In the genomic region with DNA sequence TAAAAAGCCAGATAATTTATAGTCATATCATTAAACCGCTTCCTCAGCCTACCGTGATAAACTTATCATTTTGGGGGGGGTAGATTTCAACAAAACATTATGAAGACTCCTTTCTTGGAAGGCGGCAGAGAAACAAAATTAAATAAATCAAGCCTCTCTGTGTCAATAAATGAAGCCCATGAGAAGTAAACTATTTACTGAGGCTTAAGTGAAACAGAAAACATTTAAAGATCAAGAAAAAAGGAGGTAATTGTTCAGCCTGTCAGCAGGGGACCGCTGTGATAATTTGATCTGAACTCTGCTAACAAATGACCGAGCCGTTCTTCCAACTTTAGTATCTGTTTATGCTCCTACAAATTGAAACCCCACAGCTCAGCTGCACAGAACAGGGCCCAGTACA, we compare ENCODE assay signal across 18 cellular contexts.
A peak's percentile ranks its signal among the peaks of the same experiment; 100 is the strongest.
DNase-seq lines count a peak whose midpoint lies in the region; TF ChIP-seq lines count a peak whose summit lies in the region.
"Had no signal": no experiment of that assay in that cellular context is flagged by ENCODE, and none has a peak within 500 bp of the region (broad histone marks: within the 10 kb centered on the region; RNA-seq: fewer than 3 reads in every experiment).

No MANE protein-coding gene starts in this region.

- H3K9me3 ChIP-seq in mesenchymal stem cell (ENCODE audit: control insufficient read depth, low read length) (no peaks in the 10 kb centered on the region), left ventricle myocardium inferior (replicated peaks) (no peaks in the 10 kb centered on the region)
- H3K9me3 ChIP-seq: BLaER1, SJCRH30 had no signal

- H3K4ac ChIP-seq in mesenchymal stem cell (ENCODE audit: low read depth in 1 of 2, low read length in 2 of 2), result no peak overlapping the region

- H2BK120ac ChIP-seq in mesenchymal stem cell (ENCODE audit: low read depth, low read length), result no peak overlapping the region

- H4K91ac ChIP-seq in mesenchymal stem cell (ENCODE audit: low read length), result no peak overlapping the region

- H2BK12ac ChIP-seq in mesenchymal stem cell (ENCODE audit: low read length in 2 of 2), result no peak overlapping the region

- no peak overlapping the region for H3K14ac ChIP-seq in mesenchymal stem cell (ENCODE audit: low read length in 2 of 2)

- peak overlapping the region; percentile 45 for H3K9ac ChIP-seq in mesenchymal stem cell (ENCODE audit: low read length)
- H3K9ac ChIP-seq: BLaER1 had no signal

- H2BK5ac ChIP-seq in mesenchymal stem cell (ENCODE audit: low read depth, low read length, poor library complexity, severe bottlenecking), result no peak overlapping the region

- H3K18ac ChIP-seq in mesenchymal stem cell (ENCODE audit: low read depth in 1 of 2, low read length in 2 of 2), result no peak overlapping the region

- H2AK5ac ChIP-seq in mesenchymal stem cell (ENCODE audit: low read length, severe bottlenecking), result no peak overlapping the region

- peaks cover 0 to 9% of the 10 kb centered on the region in 2 experiments for H3K27me3 ChIP-seq in mesenchymal stem cell (ENCODE audit: control insufficient read depth in 1 of 2, insufficient read depth in 1 of 2, low read length in 2 of 2)
- H3K27me3 ChIP-seq in left ventricle myocardium inferior (ENCODE audit: low read depth), result no peaks in the 10 kb centered on the region
- H3K27me3 ChIP-seq: BLaER1 had no signal

- H4K8ac ChIP-seq in mesenchymal stem cell (ENCODE audit: low read length), result no peak overlapping the region

- H3K36me3 ChIP-seq in mesenchymal stem cell (ENCODE audit: control insufficient read depth in 1 of 2, insufficient read depth in 2 of 2, low read depth in 1 of 2, low read length in 2 of 2), result no peaks in the 10 kb centered on the region
- no peaks in the 10 kb centered on the region for H3K36me3 ChIP-seq in left ventricle myocardium inferior
- H3K36me3 ChIP-seq: BLaER1, SJCRH30 had no signal

- no peak overlapping the region for H3K4me2 ChIP-seq in mesenchymal stem cell (ENCODE audit: low read length, poor library complexity, severe bottlenecking)
- H3K4me2 ChIP-seq: BLaER1 had no signal

- no peak for TF ChIP-seq CTCF in left ventricle myocardium inferior (IDR thresholded peaks at IDR 0.05; ENCODE audit: borderline replicate concordance)

- H3K27ac ChIP-seq in mesenchymal stem cell (ENCODE audit: low read length, poor library complexity, severe bottlenecking) (no peak overlapping the region), left ventricle myocardium inferior (replicated peaks) (no peak overlapping the region)
- H3K27ac ChIP-seq: 22Rv1, BLaER1, SJCRH30 had no signal

- H3K4me3 ChIP-seq in mesenchymal stem cell (ENCODE audit: insufficient read depth in 1 of 2, low read depth in 1 of 2, low read length in 2 of 2) (no peak overlapping the region), left ventricle myocardium inferior (no peak overlapping the region)
- H3K4me3 ChIP-seq: BLaER1, SJCRH30 had no signal

- WGBS in mesenchymal stem cell, result 84% methylated on average over 3 of the region's 6 CpGs

- H3K23ac ChIP-seq in mesenchymal stem cell (ENCODE audit: low read length in 2 of 2), result no peak overlapping the region

- H3K79me1 ChIP-seq in mesenchymal stem cell (replicated peaks; ENCODE audit: low read length, poor library complexity, severe bottlenecking), result no peaks in the 10 kb centered on the region

- intact Hi-C loops in left ventricle myocardium inferior (cut with micrococcal nuclease), result no loop called here

- no peaks in the 10 kb centered on the region for H3K4me1 ChIP-seq in mesenchymal stem cell (ENCODE audit: control insufficient read depth, insufficient read depth, low read depth, low read length)
- no peaks in the 10 kb centered on the region for H3K4me1 ChIP-seq in left ventricle myocardium inferior
- H3K4me1 ChIP-seq: SJCRH30 had no signal

- H2BK15ac ChIP-seq in mesenchymal stem cell (ENCODE audit: low read depth, poor library complexity, severe bottlenecking), result no peak overlapping the region

- DNase-seq in NCI-H1092 treated with DMSO at 0.1 percent for 48 hours (lab: John Stamatoyannopoulos, UW), result peak; percentile 9
- DNase-seq in NCI-H1092 (lab: John Stamatoyannopoulos, UW), result no peak
- peak; percentile 51 for DNase-seq in NCI-H748 (lab: John Stamatoyannopoulos, UW; ENCODE audit: unreplicated experiment)
- DNase-seq in mesenchymal stem cell, result no peak
- peak; percentile 33 for DNase-seq in retina
- no peak for DNase-seq in NCI-H345 (lab: John Stamatoyannopoulos, UW)
- no peak for DNase-seq in left ventricle myocardium inferior
- no peak for DNase-seq in DMS 273 treated with DMSO at 0.1 percent for 48 hours (lab: John Stamatoyannopoulos, UW)
- DNase-seq: CD8-positive, alpha-beta T cell; DMS79 treated with DMSO at 0.1 percent for 48 hours; H9; NCI-H1417 treated with DMSO at 0.1 percent for 48 hours; NCI-H2029; NCI-H69; PC-3; SJCRH30 had no signal

- no peak overlapping the region for H2AFZ ChIP-seq in mesenchymal stem cell (ENCODE audit: low read depth, low read length)

Comparison
In these comparisons a context has a peak if more than half of its experiments do, and no peak if none do; other contexts are left out.
1. DNase-seq: peak in NCI-H1092 treated with DMSO at 0.1 percent for 48 hours (single experiment), NCI-H748 (single experiment) and retina (single experiment); none in NCI-H1092 (single experiment), mesenchymal stem cell (single experiment), NCI-H345 (single experiment), left ventricle myocardium inferior (single experiment) and DMS 273 treated with DMSO at 0.1 percent for 48 hours (single experiment).